11 cellular contexts compared by ENCODE assay signal in the genomic region with DNA sequence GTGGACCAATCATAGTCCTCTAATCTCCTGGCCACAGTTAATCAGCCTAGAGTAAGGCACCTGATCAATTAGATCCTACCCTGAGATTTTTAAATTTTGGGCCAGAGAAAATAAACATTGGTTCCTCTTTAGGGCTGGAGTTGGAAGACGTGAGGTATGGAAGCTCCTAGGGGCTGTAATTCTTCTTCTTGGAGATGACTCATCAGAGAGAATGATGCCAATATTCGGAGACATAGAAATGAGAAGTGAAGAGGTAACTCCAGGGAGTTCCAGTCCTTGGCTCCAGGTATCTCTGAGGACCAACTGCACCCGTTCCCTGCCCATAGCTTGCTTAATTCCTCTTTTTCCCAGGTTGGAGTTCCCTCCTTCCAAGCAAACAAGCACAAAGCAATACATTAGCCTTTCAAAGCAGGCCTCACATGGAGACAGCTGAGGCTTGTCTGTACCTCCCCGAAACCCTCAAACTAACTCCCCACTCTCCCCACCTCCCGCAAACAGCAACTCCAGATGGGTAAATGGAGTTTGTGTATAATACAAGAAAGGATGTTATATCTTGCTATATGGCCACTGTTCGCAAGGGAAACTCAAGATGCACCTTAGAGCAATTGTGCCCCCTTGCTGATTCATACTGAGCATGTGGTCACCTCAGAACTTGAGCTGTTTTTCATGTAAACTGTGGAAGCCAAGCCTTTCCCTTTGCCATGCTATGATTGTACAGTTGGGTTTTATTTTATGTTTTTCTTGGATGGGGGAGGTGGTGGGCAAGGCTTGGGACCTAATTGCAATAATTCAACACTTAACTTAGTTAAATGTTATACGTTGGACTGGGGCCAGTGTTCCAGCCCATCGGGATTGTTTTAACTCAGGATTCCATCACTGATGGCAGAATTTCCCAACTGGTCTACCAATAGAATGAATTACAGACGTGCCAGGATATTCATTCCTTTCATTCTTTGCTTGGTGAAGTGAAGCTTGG. TPM values are rescaled to one million over a fixed set of nuclear protein-coding genes. Genes with fewer than 3 reads are reported as not detected.
DNase-seq lines count a peak whose midpoint lies in the region; ATAC-seq lines count a peak whose summit lies in the region.
"Had no signal": no experiment of that assay in that cellular context is flagged by ENCODE, and none has a peak within 500 bp of the region (broad histone marks: within the 10 kb centered on the region; RNA-seq: fewer than 3 reads in every experiment).

No MANE protein-coding gene starts in this region.

- H3K4me1 ChIP-seq in BLaER1 treated with 17β-estradiol and CSF1 and Interleukin-3, amounts not matched to agents 10 nM and 100 nM = peaks cover 53 to 100% (median 92%) of the 10 kb centered on the region in 10 experiments
- no peaks in the 10 kb centered on the region for H3K4me1 ChIP-seq in NT2/D1 (ENCODE audit: insufficient read depth, insufficient read length)

- H3K27me3 ChIP-seq in BLaER1 treated with 17β-estradiol and CSF1 and Interleukin-3, amounts not matched to agents 10 nM and 100 nM = no peaks in the 10 kb centered on the region
- no peaks in the 10 kb centered on the region for H3K27me3 ChIP-seq in NT2/D1 (ENCODE audit: insufficient read depth, insufficient read length)

- no peak overlapping the region for H3K4me3 ChIP-seq in BLaER1 treated with 17β-estradiol and CSF1 and Interleukin-3, amounts not matched to agents 10 nM and 100 nM
- H3K4me3 ChIP-seq in NT2/D1 (ENCODE audit: insufficient read length, low read depth) = no peak overlapping the region
- H3K4me3 ChIP-seq: mucosa of descending colon had no signal

- peaks cover 2% of the 10 kb centered on the region for H3K9me3 Mint-ChIP-seq in memory B cell
- H3K9me3 Mint-ChIP-seq: CD8-positive, alpha-beta T cell had no signal

- peak overlapping the region in 5 of 11 experiments; percentile 13 to 35 (median 17); a peak in 5 of 22 replicates for H3K27ac ChIP-seq in BLaER1 treated with 17β-estradiol and CSF1 and Interleukin-3, amounts not matched to agents 10 nM and 100 nM

- peaks cover 47 to 88% (median 79%) of the 10 kb centered on the region in 11 experiments for H3K36me3 ChIP-seq in BLaER1 treated with 17β-estradiol and CSF1 and Interleukin-3, amounts not matched to agents 10 nM and 100 nM
- H3K36me3 ChIP-seq in NT2/D1 (ENCODE audit: insufficient read depth, insufficient read length, low read length) = no peaks in the 10 kb centered on the region

- H3K4me2 ChIP-seq in BLaER1 treated with 17β-estradiol and CSF1 and Interleukin-3, amounts not matched to agents 10 nM and 100 nM = peak overlapping the region in 8 of 11 experiments; percentile 9 to 98 (median 86); a peak in 14 of 22 replicates

- no peaks in the 10 kb centered on the region for H3K27me3 Mint-ChIP-seq in memory B cell

- peaks cover 25% of the 10 kb centered on the region for H3K36me3 Mint-ChIP-seq in memory B cell
- H3K36me3 Mint-ChIP-seq: CD8-positive, alpha-beta T cell had no signal

- H3K4me3 Mint-ChIP-seq in memory B cell = peak overlapping the region; percentile 43
- H3K4me3 Mint-ChIP-seq: CD8-positive, alpha-beta T cell had no signal

- DNase-seq in NT2/D1 (ENCODE audit: low read depth, low spot score) = peak; percentile 3
- DNase-seq in memory B cell (ENCODE audit: low spot score in 2 of 2) = no peak
- no peak for DNase-seq in NCI-H2081 treated with DMSO at 0.1 percent for 48 hours (lab: John Stamatoyannopoulos, UW)
- DNase-seq: CD8-positive, alpha-beta T cell; mucosa of descending colon; NCI-H187 treated with DMSO at 0.1 percent for 48 hours had no signal

- peaks cover 0 to 100% (median 99%) of the 10 kb centered on the region in 11 experiments; a peak in 19 of 22 replicates for H4K20me1 ChIP-seq in BLaER1 treated with 17β-estradiol and CSF1 and Interleukin-3, amounts not matched to agents 10 nM and 100 nM

- H3K4me1 Mint-ChIP-seq in memory B cell = peaks cover 57% of the 10 kb centered on the region

- peak overlapping the region; percentile 82 for H3K27ac Mint-ChIP-seq in memory B cell
- H3K27ac Mint-ChIP-seq: CD8-positive, alpha-beta T cell had no signal

- no peak overlapping the region for H3K9ac ChIP-seq in BLaER1 treated with 17β-estradiol and CSF1 and Interleukin-3, amounts not matched to agents 10 nM and 100 nM
- no peak overlapping the region for H3K9ac ChIP-seq in NT2/D1 (ENCODE audit: insufficient read length, low read depth)

- H3K9me3 ChIP-seq in BLaER1 treated with 17β-estradiol and CSF1 and Interleukin-3, amounts not matched to agents 10 nM and 100 nM (replicated peaks in 1 of 11) = no peaks in the 10 kb centered on the region
- H3K9me3 ChIP-seq in NT2/D1 (ENCODE audit: insufficient read depth, low read length) = no peaks in the 10 kb centered on the region
- H3K9me3 ChIP-seq: mucosa of descending colon had no signal

- ATAC-seq in GM18511 (IDR thresholded peaks at IDR 0.05; ENCODE audit: unreplicated experiment) (peak; percentile 61), memory B cell (ENCODE audit: low read depth) (no peak), HG03439 (IDR thresholded peaks at IDR 0.05; ENCODE audit: unreplicated experiment) (no peak), esophagus mucosa (no peak), GM21529 (IDR thresholded peaks at IDR 0.05; ENCODE audit: unreplicated experiment) (no peak)
- ATAC-seq: CD8-positive, alpha-beta T cell; mucosa of descending colon had no signal

RNA-seq across cellular contexts. Expression of gene PIK3AP1, which starts 29.3 kb away (rescaled TPM):
- total RNA-seq in esophagus mucosa = 1.0 TPM
